In the genomic region with DNA sequence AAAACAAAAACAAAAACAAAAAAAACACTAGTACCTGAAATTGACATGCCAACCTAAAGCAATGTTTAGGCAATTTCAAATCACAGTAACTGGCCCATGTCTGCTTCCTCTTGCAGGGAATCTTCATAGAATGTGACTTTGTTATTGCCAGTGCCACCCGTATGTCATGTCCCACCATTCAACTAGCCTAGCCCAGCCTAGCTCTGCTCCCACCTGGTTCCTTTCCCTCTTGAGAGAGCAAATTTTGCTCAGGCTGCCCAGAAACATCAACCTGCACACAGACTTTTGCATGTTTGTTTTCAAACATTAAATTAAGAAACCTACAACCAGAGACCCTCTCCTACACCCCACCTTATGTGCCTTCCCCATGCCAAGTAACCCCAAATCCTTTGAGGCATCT, we compare ENCODE assay signal across 10 cellular contexts.
DNase-seq lines count a peak whose midpoint lies in the region; ATAC-seq and TF ChIP-seq lines count a peak whose summit lies in the region.
"Had no signal": no experiment of that assay in that cellular context is flagged by ENCODE, and none has a peak within 500 bp of the region (broad histone marks: within the 10 kb centered on the region; RNA-seq: fewer than 3 reads in every experiment).

No MANE protein-coding gene starts in this region.

- H3K27me3 Mint-ChIP-seq in HFFc6 (ENCODE audit: insufficient read depth) = peaks cover 11% of the 10 kb centered on the region
- no peaks in the 10 kb centered on the region for H3K27me3 Mint-ChIP-seq in activated T-helper 1 cell treated with anti-CD3 and anti-CD28 coated beads, Interleukin-12 subunit alpha, Interleukin-12 subunit beta, Interleukin-2, Interleukin-4 antibody, amounts not matched to agents 30 ng/mL and 10 ng/mL and 1 ng/mL, durations not matched to agents 14 hours and 24 hours and 36 hours (ENCODE audit: insufficient read depth)
- H3K27me3 Mint-ChIP-seq in stimulated activated memory B cell treated with anti-CD40 and anti-IgM and Interleukin-4, amounts not matched to agents 10 μg/mL and 1 μg/mL and 100 μg/mL, for 72 hours = no peaks in the 10 kb centered on the region

- H3K4me1 Mint-ChIP-seq in HFFc6 (ENCODE audit: low read depth) = peaks cover 51% of the 10 kb centered on the region
- peaks cover 60% of the 10 kb centered on the region for H3K4me1 Mint-ChIP-seq in activated T-helper 1 cell treated with anti-CD3 and anti-CD28 coated beads, Interleukin-12 subunit alpha, Interleukin-12 subunit beta, Interleukin-2, Interleukin-4 antibody, amounts not matched to agents 30 ng/mL and 10 ng/mL and 1 ng/mL, durations not matched to agents 14 hours and 24 hours and 36 hours (ENCODE audit: low read depth)
- H3K4me1 Mint-ChIP-seq in stimulated activated memory B cell treated with anti-CD40 and anti-IgM and Interleukin-4, amounts not matched to agents 10 μg/mL and 1 μg/mL and 100 μg/mL, for 72 hours = peaks cover 48% of the 10 kb centered on the region

- DNase-seq in HFFc6 (no peak), iris pigment epithelial cell (ENCODE audit: low read depth) (peak; percentile 14), retina (no peak), DMS153 (lab: John Stamatoyannopoulos, UW) (no peak)
- DNase-seq in activated T-helper 1 cell treated with anti-CD3 and anti-CD28 coated beads, Interleukin-12 subunit alpha, Interleukin-12 subunit beta, Interleukin-2, Interleukin-4 antibody, amounts not matched to agents 30 ng/mL and 10 ng/mL and 1 ng/mL, durations not matched to agents 14 hours and 24 hours and 36 hours (ENCODE audit: low spot score) = no peak
- DNase-seq: activated CD4-positive, alpha-beta T cell treated with anti-CD3 and anti-CD28 coated beads, Interleukin-2, amount 50 U/mL, for 4 hours; NK-92 treated with Interleukin-12 subunit alpha and Interleukin-12 subunit beta, amount 100 ng/mL, for 24 hours had no signal

- peak overlapping the region; percentile 98 for H3K27ac Mint-ChIP-seq in HFFc6
- H3K27ac Mint-ChIP-seq in activated T-helper 1 cell treated with anti-CD3 and anti-CD28 coated beads, Interleukin-12 subunit alpha, Interleukin-12 subunit beta, Interleukin-2, Interleukin-4 antibody, amounts not matched to agents 30 ng/mL and 10 ng/mL and 1 ng/mL, durations not matched to agents 14 hours and 24 hours and 36 hours = peak overlapping the region; percentile 98
- H3K27ac Mint-ChIP-seq in stimulated activated memory B cell treated with anti-CD40 and anti-IgM and Interleukin-4, amounts not matched to agents 10 μg/mL and 1 μg/mL and 100 μg/mL, for 72 hours = no peak overlapping the region

- peak overlapping the region; percentile 91 for H3K4me3 Mint-ChIP-seq in HFFc6
- H3K4me3 Mint-ChIP-seq in activated T-helper 1 cell treated with anti-CD3 and anti-CD28 coated beads, Interleukin-12 subunit alpha, Interleukin-12 subunit beta, Interleukin-2, Interleukin-4 antibody, amounts not matched to agents 30 ng/mL and 10 ng/mL and 1 ng/mL, durations not matched to agents 14 hours and 24 hours and 36 hours = peak overlapping the region; percentile 93
- H3K4me3 Mint-ChIP-seq in stimulated activated memory B cell treated with anti-CD40 and anti-IgM and Interleukin-4, amounts not matched to agents 10 μg/mL and 1 μg/mL and 100 μg/mL, for 72 hours = peak overlapping the region; percentile 86

- intact Hi-C loops in activated T-helper 1 cell treated with anti-CD3 and anti-CD28 coated beads, Interleukin-12 subunit alpha, Interleukin-12 subunit beta, Interleukin-2, Interleukin-4 antibody, amounts not matched to agents 30 ng/mL and 10 ng/mL and 1 ng/mL, durations not matched to agents 14 hours and 24 hours and 36 hours (cut with micrococcal nuclease) = loop anchor here (5.0 to 10.0 kb wide), 3 partner anchors 340 to 1008 kb away; partner anchors contain the start of gene MYB

- TF ChIP-seq CTCF in HFFc6 (IDR thresholded peaks at IDR 0.05) = no peak

- H3K9me3 Mint-ChIP-seq in HFFc6 = no peaks in the 10 kb centered on the region
- H3K9me3 Mint-ChIP-seq in activated T-helper 1 cell treated with anti-CD3 and anti-CD28 coated beads, Interleukin-12 subunit alpha, Interleukin-12 subunit beta, Interleukin-2, Interleukin-4 antibody, amounts not matched to agents 30 ng/mL and 10 ng/mL and 1 ng/mL, durations not matched to agents 14 hours and 24 hours and 36 hours = no peaks in the 10 kb centered on the region
- no peaks in the 10 kb centered on the region for H3K9me3 Mint-ChIP-seq in stimulated activated memory B cell treated with anti-CD40 and anti-IgM and Interleukin-4, amounts not matched to agents 10 μg/mL and 1 μg/mL and 100 μg/mL, for 72 hours

- peaks cover 25% of the 10 kb centered on the region for H3K36me3 Mint-ChIP-seq in HFFc6 (ENCODE audit: low read depth)
- H3K36me3 Mint-ChIP-seq in activated T-helper 1 cell treated with anti-CD3 and anti-CD28 coated beads, Interleukin-12 subunit alpha, Interleukin-12 subunit beta, Interleukin-2, Interleukin-4 antibody, amounts not matched to agents 30 ng/mL and 10 ng/mL and 1 ng/mL, durations not matched to agents 14 hours and 24 hours and 36 hours (ENCODE audit: low read depth) = peaks cover 21% of the 10 kb centered on the region
- no peaks in the 10 kb centered on the region for H3K36me3 Mint-ChIP-seq in stimulated activated memory B cell treated with anti-CD40 and anti-IgM and Interleukin-4, amounts not matched to agents 10 μg/mL and 1 μg/mL and 100 μg/mL, for 72 hours

- no peak for ATAC-seq in stimulated activated memory B cell treated with anti-CD40 and anti-IgM and Interleukin-4, amounts not matched to agents 10 μg/mL and 1 μg/mL and 100 μg/mL, for 72 hours
- ATAC-seq in HG02938 (IDR thresholded peaks at IDR 0.05; ENCODE audit: unreplicated experiment) = no peak
- ATAC-seq: HCT116 had no signal
